Comparison of ENCODE assay signal across 9 cellular contexts in the genomic region with DNA sequence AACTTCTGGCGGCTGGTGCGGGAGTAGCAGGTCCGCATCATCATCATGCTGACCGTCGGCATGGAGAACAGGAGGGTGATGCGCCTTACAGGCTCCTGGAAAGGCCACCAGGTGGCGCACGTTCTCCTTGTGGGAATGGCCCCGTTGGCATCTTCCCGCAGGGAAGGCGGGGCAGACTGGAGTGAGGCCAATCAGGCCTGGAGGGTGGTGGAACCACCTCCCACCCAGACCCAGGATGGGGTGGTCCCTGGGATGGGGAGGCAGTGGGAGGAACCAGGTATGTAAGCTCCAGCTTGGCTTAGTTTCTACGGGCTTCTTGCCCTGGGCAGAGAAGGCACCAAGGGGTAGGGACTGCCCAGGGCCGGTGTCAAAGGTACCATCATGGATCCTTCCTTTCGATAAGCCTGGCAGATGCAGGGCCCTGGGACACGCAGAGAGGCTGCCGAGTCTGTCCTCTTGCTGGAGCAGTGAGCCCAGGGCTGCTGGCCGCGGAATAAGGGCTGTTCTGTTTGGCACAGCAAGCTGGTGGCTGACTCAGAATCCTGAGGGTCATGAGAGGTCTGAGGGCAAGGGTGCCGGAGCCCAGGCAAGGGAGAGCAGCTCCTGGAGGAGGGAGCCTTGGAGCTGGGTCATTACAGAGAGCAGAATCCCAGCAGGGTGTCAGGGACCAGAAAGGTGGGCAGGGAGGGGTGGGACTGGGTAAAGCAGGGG. TPM values are rescaled to one million over a fixed set of nuclear protein-coding genes. Genes with fewer than 3 reads are reported as not detected.
DNase-seq lines count a peak whose midpoint lies in the region; ATAC-seq and TF ChIP-seq lines count a peak whose summit lies in the region.
"Had no signal": no experiment of that assay in that cellular context is flagged by ENCODE, and none has a peak within 500 bp of the region (broad histone marks: within the 10 kb centered on the region; RNA-seq: fewer than 3 reads in every experiment).

No MANE protein-coding gene starts in this region.

- intact Hi-C loops in left lung (cut with DNase I), result loop anchor here in 1 of 2 donors (5.0 to 10.0 kb wide), 2 partner anchors 132 to 530 kb away; a partner anchor contains a TSS

- ATAC-seq in HG02885 (IDR thresholded peaks at IDR 0.05; ENCODE audit: poor library complexity, unreplicated experiment) (peak; percentile 53), left lung (peak; percentile 73), HG03039 (IDR thresholded peaks at IDR 0.05; ENCODE audit: unreplicated experiment) (no peak)

- H3K4me1 ChIP-seq in left lung, result no peaks in the 10 kb centered on the region

- H3K4me3 ChIP-seq in coronary artery (peak overlapping the region; percentile 27), left lung (no peak overlapping the region)

- H3K36me3 ChIP-seq in left lung, result no peaks in the 10 kb centered on the region

- TF ChIP-seq CTCF in coronary artery (IDR thresholded peaks at IDR 0.05), result peak; percentile 84
- peak; percentile 80 to 91 for TF ChIP-seq CTCF in left lung (IDR thresholded peaks at IDR 0.05)

- DNase-seq in CMK (ENCODE audit: low read depth), result peak; percentile 86
- DNase-seq in NCI-H446 treated with DMSO at 0.1 percent for 48 hours (lab: John Stamatoyannopoulos, UW), result peak; percentile 63
- peak; percentile 67 to 70 for DNase-seq in activated CD4-positive, alpha-beta T cell treated with anti-CD3 and anti-CD28 coated beads for 4 hours
- DNase-seq in coronary artery (ENCODE audit: low spot score), result no peak
- DNase-seq in left lung, result peak; percentile 80 to 95
- peak; percentile 79 for DNase-seq in stimulated activated CD4-positive, alpha-beta T cell treated with anti-CD3 and anti-CD28 coated beads, Interleukin-4, amount 100 ng/mL, for 24 hours

- H3K27me3 ChIP-seq in left lung, result peaks cover 0 to 32% of the 10 kb centered on the region in 2 donors

- H3K27ac ChIP-seq in coronary artery (no peak overlapping the region), left lung (no peak overlapping the region)

- H3K9me3 ChIP-seq in left lung, result no peaks in the 10 kb centered on the region

RNA-seq across cellular contexts. Expression of a gene that starts 8.7 kb away (rescaled TPM):
- total RNA-seq in left lung, result 1 to 10 TPM; 1.5 TPM
- total RNA-seq: T-helper 1 cell treated with Interleukin-12 subunit alpha and Interleukin-12 subunit beta and Interleukin-4 antibody, amounts not matched to agents 30 ng/mL and 1 ng/mL, for 36 hours had no signal

RNA-seq across cellular contexts. Expression of a gene that starts 24.5 kb away (rescaled TPM):
- 10 to 100 TPM in 1 of 2 donors, 1 to 10 TPM in 1; 2.7 to 11.7 TPM for total RNA-seq in left lung

RNA-seq across cellular contexts. Expression of a gene that starts 40.4 kb away (rescaled TPM):
- total RNA-seq in left lung, result 100 to 1,000 TPM in 1 of 2 donors, 10 to 100 TPM in 1; 91.2 to 112 TPM
